Comparison of ENCODE assay signal across 8 cellular contexts in genomic region chr15:33132722-33133345, GRCh38.
A peak's percentile ranks its signal among the peaks of the same experiment; 100 is the strongest.
DNase-seq lines count a peak whose midpoint lies in the region; ATAC-seq and TF ChIP-seq lines count a peak whose summit lies in the region.

No MANE protein-coding gene starts in this region.

- no peaks in the 10 kb centered on the region for H3K36me3 ChIP-seq in neural progenitor cell

- H3K4me2 ChIP-seq in neural progenitor cell: no peak overlapping the region

- H3K79me2 ChIP-seq in neural progenitor cell (ENCODE audit: low read depth): no peaks in the 10 kb centered on the region

- no peaks in the 10 kb centered on the region for H4K20me1 ChIP-seq in neural progenitor cell (ENCODE audit: low read depth)

- no peaks in the 10 kb centered on the region for H3K27me3 ChIP-seq in neural progenitor cell

- no peak overlapping the region for H3K4me3 ChIP-seq in epithelial cell of proximal tubule (ENCODE audit: low read depth, low read length)
- H3K4me3 ChIP-seq in neural progenitor cell: no peak overlapping the region

- peak; percentile 90 for TF ChIP-seq CTCF in epithelial cell of proximal tubule (conservative IDR thresholded peaks at IDR 0.05; ENCODE audit: low read depth, low read length)
- TF ChIP-seq CTCF in neural progenitor cell (IDR thresholded peaks at IDR 0.05): peak; percentile 78

- peak overlapping the region; percentile 7 for H3K27ac Mint-ChIP-seq in neural progenitor cell

- no peak overlapping the region for H3K4me3 Mint-ChIP-seq in neural progenitor cell

- no peak overlapping the region for H3K27ac ChIP-seq in neural progenitor cell

- H3K4me1 ChIP-seq in neural progenitor cell: no peaks in the 10 kb centered on the region

- ATAC-seq in GM19455 (IDR thresholded peaks at IDR 0.05; ENCODE audit: unreplicated experiment) (no peak), GM19463 (IDR thresholded peaks at IDR 0.05; ENCODE audit: unreplicated experiment) (no peak)

- H3K9me3 ChIP-seq in neural progenitor cell (ENCODE audit: low read depth): no peaks in the 10 kb centered on the region

- no peaks in the 10 kb centered on the region for H3K36me3 Mint-ChIP-seq in neural progenitor cell

- peak overlapping the region; percentile 86 for H2AFZ ChIP-seq in neural progenitor cell (replicated peaks)

- no peaks in the 10 kb centered on the region for H3F3A ChIP-seq in neural progenitor cell (ENCODE audit: low read depth)

- H3K9me3 Mint-ChIP-seq in neural progenitor cell: no peaks in the 10 kb centered on the region

- DNase-seq in DMS114 treated with DMSO at 0.1 percent for 48 hours (lab: John Stamatoyannopoulos, UW; ENCODE audit: unreplicated experiment): peak; percentile 62
- DNase-seq in HPDE6-E6E7 (ENCODE audit: extremely low spot score): peak; percentile 83
- peak; percentile 49 for DNase-seq in RKO (ENCODE audit: low spot score)
- DNase-seq in epithelial cell of proximal tubule (ENCODE audit: low read depth): no peak
- DNase-seq in neural progenitor cell (ENCODE audit: low spot score): peak; percentile 64
- DNase-seq in activated CD4-positive, CD25-positive, alpha-beta regulatory T cell treated with anti-CD3 and anti-CD28 coated beads, Interleukin-2, amount 50 U/mL, for 72 hours: no peak

- peaks cover 8% of the 10 kb centered on the region for H3K4me1 Mint-ChIP-seq in neural progenitor cell

- H3K27me3 Mint-ChIP-seq in neural progenitor cell (ENCODE audit: insufficient read depth, low read depth): no peaks in the 10 kb centered on the region

- no peak overlapping the region for H3K9ac ChIP-seq in neural progenitor cell

Comparison
In these comparisons a context has a peak if more than half of its experiments do, and no peak if none do; other contexts are left out.
1. DNase-seq: peak in DMS114 treated with DMSO at 0.1 percent for 48 hours (single experiment), HPDE6-E6E7 (single experiment), RKO (single experiment) and neural progenitor cell (single experiment); none in epithelial cell of proximal tubule (single experiment) and activated CD4-positive, CD25-positive, alpha-beta regulatory T cell treated with anti-CD3 and anti-CD28 coated beads, Interleukin-2, amount 50 U/mL, for 72 hours (single experiment).